In the genomic region with DNA sequence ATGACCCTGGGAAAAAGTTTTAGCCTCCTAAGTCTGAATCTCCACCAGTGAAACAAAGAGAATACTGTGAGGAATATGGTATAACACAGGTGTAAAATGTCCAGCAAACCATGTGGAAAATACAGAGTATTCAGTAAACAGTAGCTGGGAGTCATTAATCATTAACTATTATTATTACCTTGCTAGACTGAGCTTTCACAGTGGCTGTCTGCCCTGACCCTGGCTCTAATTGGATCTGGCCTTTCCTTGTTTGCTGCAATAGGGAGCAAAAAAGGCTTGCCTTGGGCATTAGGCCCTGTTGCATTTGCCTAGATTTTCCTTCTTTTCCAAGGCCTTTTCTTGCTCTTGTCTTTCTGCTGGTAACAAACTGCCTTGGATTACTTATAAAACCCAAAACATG, we compare ENCODE assay signal across 2 cellular contexts.
A peak's percentile ranks its signal among the peaks of the same experiment; 100 is the strongest.
TF ChIP-seq lines count a peak whose summit lies in the region.

No MANE protein-coding gene starts in this region.

TF ChIP-seq in liver, 16 proteins besides CTCF, POLR2A, EP300 and RAD21:
- TF ChIP-seq NR2F2 (IDR thresholded peaks at IDR 0.05), result no peak
- peak in 1 of 2 donors; percentile 58 for TF ChIP-seq HNF4A (conservative IDR thresholded peaks at IDR 0.05)
- peak; percentile 25 for TF ChIP-seq SP1 (IDR thresholded peaks at IDR 0.05)
- TF ChIP-seq, protein P1, sequence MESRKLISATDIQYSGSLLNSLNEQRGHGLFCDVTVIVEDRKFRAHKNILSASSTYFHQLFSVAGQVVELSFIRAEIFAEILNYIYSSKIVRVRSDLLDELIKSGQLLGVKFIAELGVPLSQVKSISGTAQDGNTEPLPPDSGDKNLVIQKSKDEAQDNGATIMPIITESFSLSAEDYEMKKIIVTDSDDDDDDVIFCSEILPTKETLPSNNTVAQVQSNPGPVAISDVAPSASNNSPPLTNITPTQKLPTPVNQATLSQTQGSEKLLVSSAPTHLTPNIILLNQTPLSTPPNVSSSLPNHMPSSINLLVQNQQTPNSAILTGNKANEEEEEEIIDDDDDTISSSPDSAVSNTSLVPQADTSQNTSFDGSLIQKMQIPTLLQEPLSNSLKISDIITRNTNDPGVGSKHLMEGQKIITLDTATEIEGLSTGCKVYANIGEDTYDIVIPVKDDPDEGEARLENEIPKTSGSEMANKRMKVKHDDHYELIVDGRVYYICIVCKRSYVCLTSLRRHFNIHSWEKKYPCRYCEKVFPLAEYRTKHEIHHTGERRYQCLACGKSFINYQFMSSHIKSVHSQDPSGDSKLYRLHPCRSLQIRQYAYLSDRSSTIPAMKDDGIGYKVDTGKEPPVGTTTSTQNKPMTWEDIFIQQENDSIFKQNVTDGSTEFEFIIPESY (IDR thresholded peaks at IDR 0.05), result peak; percentile 13
- TF ChIP-seq RXRA (IDR thresholded peaks at IDR 0.05), result peak in 1 of 2 donors; percentile 67
- no peak for TF ChIP-seq FOXA2 (IDR thresholded peaks at IDR 0.05)
- no peak for TF ChIP-seq HNF4G (IDR thresholded peaks at IDR 0.05)
- peak; percentile 20 for TF ChIP-seq YY1 (IDR thresholded peaks at IDR 0.05)

TF ChIP-seq in HepG2, 621 proteins besides CTCF, POLR2A, EP300 and RAD21:
- no peak for TF ChIP-seq KLF15 (CRISPR knock-in tag; IDR thresholded peaks at IDR 0.05; ENCODE audit: borderline replicate concordance)
- TF ChIP-seq, protein P2, sequence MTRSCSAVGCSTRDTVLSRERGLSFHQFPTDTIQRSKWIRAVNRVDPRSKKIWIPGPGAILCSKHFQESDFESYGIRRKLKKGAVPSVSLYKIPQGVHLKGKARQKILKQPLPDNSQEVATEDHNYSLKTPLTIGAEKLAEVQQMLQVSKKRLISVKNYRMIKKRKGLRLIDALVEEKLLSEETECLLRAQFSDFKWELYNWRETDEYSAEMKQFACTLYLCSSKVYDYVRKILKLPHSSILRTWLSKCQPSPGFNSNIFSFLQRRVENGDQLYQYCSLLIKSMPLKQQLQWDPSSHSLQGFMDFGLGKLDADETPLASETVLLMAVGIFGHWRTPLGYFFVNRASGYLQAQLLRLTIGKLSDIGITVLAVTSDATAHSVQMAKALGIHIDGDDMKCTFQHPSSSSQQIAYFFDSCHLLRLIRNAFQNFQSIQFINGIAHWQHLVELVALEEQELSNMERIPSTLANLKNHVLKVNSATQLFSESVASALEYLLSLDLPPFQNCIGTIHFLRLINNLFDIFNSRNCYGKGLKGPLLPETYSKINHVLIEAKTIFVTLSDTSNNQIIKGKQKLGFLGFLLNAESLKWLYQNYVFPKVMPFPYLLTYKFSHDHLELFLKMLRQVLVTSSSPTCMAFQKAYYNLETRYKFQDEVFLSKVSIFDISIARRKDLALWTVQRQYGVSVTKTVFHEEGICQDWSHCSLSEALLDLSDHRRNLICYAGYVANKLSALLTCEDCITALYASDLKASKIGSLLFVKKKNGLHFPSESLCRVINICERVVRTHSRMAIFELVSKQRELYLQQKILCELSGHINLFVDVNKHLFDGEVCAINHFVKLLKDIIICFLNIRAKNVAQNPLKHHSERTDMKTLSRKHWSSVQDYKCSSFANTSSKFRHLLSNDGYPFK (CRISPR knock-in tag; IDR thresholded peaks at IDR 0.05; ENCODE audit: borderline replicate concordance), result no peak
- no peak for TF ChIP-seq ZNF34 (CRISPR knock-in tag; IDR thresholded peaks at IDR 0.05; ENCODE audit: borderline replicate concordance)
- TF ChIP-seq POLR2AphosphoS5 (IDR thresholded peaks at IDR 0.05; ENCODE audit: low read depth, low read length), result no peak
